Comparison of ENCODE assay signal across 8 cellular contexts in genomic region chr1:84853743-84854721, GRCh38. TPM values are rescaled to one million over a fixed set of nuclear protein-coding genes. Genes with fewer than 3 reads are reported as not detected.
DNase-seq lines count a peak whose midpoint lies in the region; ATAC-seq and TF ChIP-seq lines count a peak whose summit lies in the region.

No MANE protein-coding gene starts in this region.

- TF ChIP-seq CTCF in DND-41 (IDR thresholded peaks at IDR 0.05; ENCODE audit: borderline replicate concordance, extremely low read depth, low read length, poor library complexity, severe bottlenecking) = no peak
- no peak for TF ChIP-seq CTCF in esophagus squamous epithelium (IDR thresholded peaks at IDR 0.05)
- TF ChIP-seq CTCF in thyroid gland (IDR thresholded peaks at IDR 0.05) = no peak
- TF ChIP-seq CTCF in GM23338 (conservative IDR thresholded peaks at IDR 0.05; ENCODE audit: low read depth in 2 of 2) = no peak

- peaks cover 33% of the 10 kb centered on the region for H3K4me1 Mint-ChIP-seq in stimulated activated naive CD8-positive, alpha-beta T cell treated with anti-CD3 and anti-CD28 coated beads, Interleukin-15, Interleukin-2, amounts not matched to agents 100 ng/mL and 50 ng/mL, for 24 hours (ENCODE audit: low read depth)
- peaks cover 5% of the 10 kb centered on the region; the same call in 1 of the 3 replicates for H3K4me1 Mint-ChIP-seq in GM23338

- H2AFZ ChIP-seq in DND-41 (ENCODE audit: low read depth, low read length) (no peak overlapping the region), GM23338 (no peak overlapping the region)

- no peak for DNase-seq in DND-41
- DNase-seq in T-helper 22 cell (ENCODE audit: low read depth) = peak; percentile 29
- no peak for DNase-seq in esophagus squamous epithelium (lab: John Stamatoyannopoulos, UW)
- DNase-seq in thyroid gland = no peak
- no peak for DNase-seq in GM23338 (ENCODE audit: low spot score)

- H3K4me2 ChIP-seq in DND-41 (ENCODE audit: insufficient read depth, low read length) (no peak overlapping the region), GM23338 (no peak overlapping the region)

- ATAC-seq in DND-41 (ENCODE audit: insufficient read depth, low read depth) (peak; percentile 93), GM19455 (IDR thresholded peaks at IDR 0.05; ENCODE audit: unreplicated experiment) (peak; percentile 94), HG03442 (IDR thresholded peaks at IDR 0.05; ENCODE audit: unreplicated experiment) (peak; percentile 98), GM23338 (no peak)

- H3K27ac ChIP-seq in DND-41 (ENCODE audit: low read length) (no peak overlapping the region), esophagus squamous epithelium (peak overlapping the region; percentile 10 to 63 (median 38)), thyroid gland (no peak overlapping the region), GM23338 (ENCODE audit: low read depth) (no peak overlapping the region)

- intact Hi-C loops in esophagus squamous epithelium (cut with DNase I) (no loop called here), thyroid gland (cut with DNase I) (no loop called here)

- no peak for TF ChIP-seq POLR2A in esophagus squamous epithelium (IDR thresholded peaks at IDR 0.05)
- no peak for TF ChIP-seq POLR2A in thyroid gland (IDR thresholded peaks at IDR 0.05)

- H3K9ac ChIP-seq in DND-41 (ENCODE audit: low read depth, low read length) = no peak overlapping the region

- H3K9me3 ChIP-seq in DND-41 (ENCODE audit: insufficient read depth, low read length, severe bottlenecking) (no peaks in the 10 kb centered on the region), esophagus squamous epithelium (no peaks in the 10 kb centered on the region), thyroid gland (no peaks in the 10 kb centered on the region)

- peaks cover 3% of the 10 kb centered on the region for H3K27me3 Mint-ChIP-seq in stimulated activated naive CD8-positive, alpha-beta T cell treated with anti-CD3 and anti-CD28 coated beads, Interleukin-15, Interleukin-2, amounts not matched to agents 100 ng/mL and 50 ng/mL, for 24 hours
- H3K27me3 Mint-ChIP-seq in GM23338 (ENCODE audit: insufficient read depth, low read depth, poor library complexity) = peaks cover 2% of the 10 kb centered on the region

- H3K9me2 ChIP-seq in GM23338 (ENCODE audit: insufficient read depth) = no peaks in the 10 kb centered on the region; the same call in 1 of the 2 replicates

- H3K79me2 ChIP-seq in DND-41 (ENCODE audit: insufficient read depth, low read length) (no peaks in the 10 kb centered on the region), GM23338 (replicated peaks; ENCODE audit: insufficient read depth) (0 out of 2 replicates have a peak, but pooled peaks cover 7% of the 10 kb centered on the region)

- no peaks in the 10 kb centered on the region for H3K9me3 Mint-ChIP-seq in stimulated activated naive CD8-positive, alpha-beta T cell treated with anti-CD3 and anti-CD28 coated beads, Interleukin-15, Interleukin-2, amounts not matched to agents 100 ng/mL and 50 ng/mL, for 24 hours
- H3K9me3 Mint-ChIP-seq in GM23338 = no peaks in the 10 kb centered on the region

- no peaks in the 10 kb centered on the region for H3K36me3 Mint-ChIP-seq in stimulated activated naive CD8-positive, alpha-beta T cell treated with anti-CD3 and anti-CD28 coated beads, Interleukin-15, Interleukin-2, amounts not matched to agents 100 ng/mL and 50 ng/mL, for 24 hours (ENCODE audit: low read depth)
- H3K36me3 Mint-ChIP-seq in GM23338 (ENCODE audit: low read depth) = peaks cover 19% of the 10 kb centered on the region

- H4K20me1 ChIP-seq in DND-41 (ENCODE audit: insufficient read depth, low read length) = no peaks in the 10 kb centered on the region
- H4K20me1 ChIP-seq in GM23338 (replicated peaks; ENCODE audit: insufficient read depth) = peaks cover 7% of the 10 kb centered on the region; the same call in 1 of the 2 replicates

- H3F3A ChIP-seq in GM23338 (replicated peaks; ENCODE audit: low read depth) = no peaks in the 10 kb centered on the region

- 32 to 49% methylated on average over 2 of the region's 2 CpGs for WGBS in esophagus squamous epithelium, 2 donors
- WGBS in thyroid gland, 2 donors = 77 to 79% methylated on average over 2 of the region's 2 CpGs

- H3K27ac Mint-ChIP-seq in stimulated activated naive CD8-positive, alpha-beta T cell treated with anti-CD3 and anti-CD28 coated beads, Interleukin-15, Interleukin-2, amounts not matched to agents 100 ng/mL and 50 ng/mL, for 24 hours = peak overlapping the region; percentile 67
- H3K27ac Mint-ChIP-seq in GM23338 = no peak overlapping the region

- H3K4me1 ChIP-seq in DND-41 (ENCODE audit: insufficient read depth, low read length) (peaks cover 7% of the 10 kb centered on the region; the same call in 1 of the 2 replicates), esophagus squamous epithelium (peaks cover 8 to 42% (median 12%) of the 10 kb centered on the region in 3 donors), thyroid gland (no peaks in the 10 kb centered on the region), GM23338 (ENCODE audit: insufficient read depth) (no peaks in the 10 kb centered on the region; the same call in 1 of the 2 replicates)

- no peak overlapping the region for H3K4me3 ChIP-seq in DND-41 (ENCODE audit: low read depth in 1 of 2, low read length in 2 of 2)
- H3K4me3 ChIP-seq in esophagus squamous epithelium = no peak overlapping the region
- no peak overlapping the region for H3K4me3 ChIP-seq in thyroid gland (replicated peaks in 1 of 3)
- H3K4me3 ChIP-seq in GM23338 = no peak overlapping the region

- H3K27me3 ChIP-seq in DND-41 (ENCODE audit: insufficient read depth, low read length, poor library complexity) (no peaks in the 10 kb centered on the region), esophagus squamous epithelium (no peaks in the 10 kb centered on the region), thyroid gland (no peaks in the 10 kb centered on the region), GM23338 (ENCODE audit: insufficient read depth) (no peaks in the 10 kb centered on the region)

- H3K36me3 ChIP-seq in DND-41 (ENCODE audit: insufficient read depth, low read length) = no peaks in the 10 kb centered on the region
- H3K36me3 ChIP-seq in esophagus squamous epithelium = no peaks in the 10 kb centered on the region
- H3K36me3 ChIP-seq in thyroid gland = no peaks in the 10 kb centered on the region
- 0 out of 2 replicates have a peak, but pooled peaks cover 6% of the 10 kb centered on the region for H3K36me3 ChIP-seq in GM23338 (ENCODE audit: insufficient read depth)

- H3K4me3 Mint-ChIP-seq in stimulated activated naive CD8-positive, alpha-beta T cell treated with anti-CD3 and anti-CD28 coated beads, Interleukin-15, Interleukin-2, amounts not matched to agents 100 ng/mL and 50 ng/mL, for 24 hours = no peak overlapping the region
- no peak overlapping the region for H3K4me3 Mint-ChIP-seq in GM23338

TF ChIP-seq in GM23338, 12 proteins besides CTCF, POLR2A, EP300 and RAD21:
- no peak for TF ChIP-seq ZNF331 (CRISPR knock-in tag; IDR thresholded peaks at IDR 0.05; ENCODE audit: low read depth)

RNA-seq across cellular contexts. Expression of gene LPAR3, which starts 39.0 kb away (rescaled TPM):
- total RNA-seq in esophagus squamous epithelium (10 to 100 TPM; 14.9 to 27.1 (median 19.5) TPM), thyroid gland (1 to 10 TPM in 1 of 4 donors, under 1 TPM in 2, not detected in 1; 0.40 to 1.4 (median 0.78) TPM)
- total RNA-seq in GM23338 (2014; rRNA removed; shearing (Covaris generic)) = 27.8 and 36.9 TPM in 2 replicates
- 8.4 and 10.4 TPM in 2 replicates for polyA plus RNA-seq in GM23338 (2016; fragmentation: Nextera tagmentation; extraction: Ambion mirVana)

Comparison
In these comparisons a context has a peak if more than half of its experiments do, and no peak if none do; other contexts are left out.
1. H3K27ac ChIP-seq: peak in esophagus squamous epithelium (4 of 4); none in DND-41 (single experiment), thyroid gland (0 of 3) and GM23338 (single experiment).
2. RNA of gene LPAR3, which starts 39.0 kb away (total RNA-seq): 27.8 to 36.9 TPM in GM23338 and 14.9 to 27.1 TPM in esophagus squamous epithelium; 0.40 to 1.4 TPM in thyroid gland; every median in the first group is over 4 times any median in the second.